8 cellular contexts compared by ENCODE assay signal in the genomic region with DNA sequence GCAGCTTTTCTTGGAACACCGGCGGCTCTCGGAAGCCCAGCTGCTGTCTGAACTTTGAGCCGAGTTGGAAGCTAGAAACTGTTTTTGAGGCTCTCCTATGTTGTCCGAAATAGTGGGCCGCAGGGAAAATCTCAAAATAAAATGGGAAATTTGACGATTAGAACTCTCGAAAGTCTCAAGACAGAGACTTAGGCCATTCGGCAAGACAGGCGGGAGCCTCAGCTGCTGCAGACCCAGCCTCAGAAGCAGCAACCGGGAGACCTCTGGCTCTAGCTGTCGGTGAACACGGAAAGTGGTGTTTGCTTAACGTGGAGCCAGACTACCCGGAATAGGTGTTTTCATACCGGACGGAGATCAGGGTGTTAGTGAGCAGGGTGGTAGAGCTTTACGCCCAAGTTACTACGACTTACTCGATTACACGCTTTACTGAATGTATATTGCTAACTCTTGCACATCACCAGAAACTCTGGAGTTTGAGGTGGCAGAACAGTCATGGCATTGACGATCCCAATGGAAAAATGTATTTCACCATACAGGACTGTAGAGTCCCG.
DNase-seq lines count a peak whose midpoint lies in the region; ATAC-seq lines count a peak whose summit lies in the region.

No MANE protein-coding gene starts in this region.

- H3K4me3 ChIP-seq in adipocyte (ENCODE audit: low read length): peak overlapping the region; percentile 91
- peak overlapping the region; percentile 89 for H3K4me3 ChIP-seq in iPS-20b (ENCODE audit: low read length)

- peak; percentile 17 for ATAC-seq in HG02943 (IDR thresholded peaks at IDR 0.05; ENCODE audit: low read depth, unreplicated experiment)
- ATAC-seq in HG02870 (IDR thresholded peaks at IDR 0.05; ENCODE audit: unreplicated experiment): no peak

- H3K36me3 ChIP-seq in adipocyte (ENCODE audit: control insufficient read depth, insufficient read depth, low read length, severe bottlenecking) (peaks cover 60% of the 10 kb centered on the region), iPS-20b (ENCODE audit: insufficient read depth, low read depth, low read length) (peaks cover 66% of the 10 kb centered on the region)

- H3K27me3 ChIP-seq in adipocyte (replicated peaks; ENCODE audit: control insufficient read depth, insufficient read depth, low read length) (no peaks in the 10 kb centered on the region), iPS-20b (ENCODE audit: insufficient read depth, low read length) (no peaks in the 10 kb centered on the region)

- H3K4me1 ChIP-seq in adipocyte (ENCODE audit: control insufficient read depth, insufficient read depth, low read length) (peaks cover 25% of the 10 kb centered on the region), iPS-20b (ENCODE audit: insufficient read depth, low read length) (peaks cover 5% of the 10 kb centered on the region; the same call in 1 of the 2 replicates)

- H3K27ac ChIP-seq in iPS-20b (ENCODE audit: low read length) (no peak overlapping the region), substantia nigra (ENCODE audit: low read depth, low read length, poor library complexity, severe bottlenecking) (peak overlapping the region; percentile 89)

- DNase-seq in ELR (ENCODE audit: low read depth) (peak; percentile 34), adipocyte (ENCODE audit: low read depth) (peak; percentile 44), substantia nigra (lab: John Stamatoyannopoulos, UW) (no peak), GDM1 (lab: John Stamatoyannopoulos, UW) (no peak), ecto neural progenitor cell (ENCODE audit: low spot score) (no peak)

- peak overlapping the region; percentile 98 for H3K9ac ChIP-seq in adipocyte (ENCODE audit: low read length)
- H3K9ac ChIP-seq in iPS-20b (ENCODE audit: low read depth, low read length): peak overlapping the region; percentile 92

- no peaks in the 10 kb centered on the region for H3K9me3 ChIP-seq in adipocyte (ENCODE audit: control insufficient read depth, low read length)
- H3K9me3 ChIP-seq in iPS-20b (ENCODE audit: insufficient read depth, low read depth, low read length): no peaks in the 10 kb centered on the region

Comparison
In these comparisons a context has a peak if more than half of its experiments do, and no peak if none do; other contexts are left out.
1. DNase-seq: peak in ELR (single experiment) and adipocyte (single experiment); none in substantia nigra (0 of 49), GDM1 (single experiment) and ecto neural progenitor cell (single experiment).